11 cellular contexts compared by ENCODE assay signal in the genomic region with DNA sequence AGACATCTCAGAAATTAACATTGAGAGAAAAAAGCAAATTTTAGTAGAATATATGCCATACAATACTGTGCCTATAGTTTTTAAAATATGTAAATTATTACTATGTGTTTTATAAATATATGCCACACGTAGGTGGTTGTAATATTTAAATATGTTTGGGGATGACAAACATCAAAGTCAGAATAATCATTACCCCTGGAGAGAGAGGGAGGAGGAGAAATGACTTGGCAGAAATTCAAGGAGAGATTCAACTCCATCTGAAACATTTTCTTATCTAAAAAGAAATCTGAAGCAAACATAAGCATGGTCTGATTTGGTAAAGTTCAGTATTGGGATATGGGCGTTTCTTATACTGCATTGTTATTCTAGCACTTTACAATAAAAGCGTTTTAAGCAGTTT.
"Had no signal": no experiment of that assay in that cellular context is flagged by ENCODE, and none has a peak within 500 bp of the region (broad histone marks: within the 10 kb centered on the region; RNA-seq: fewer than 3 reads in every experiment).

No MANE protein-coding gene starts in this region.

- H3K36me3 ChIP-seq: HAP-1 had no signal

- DNase-seq: GM23248, GOT3, H7, H9, HCEC 1CT, HFFc6 had no signal

- H2AFZ ChIP-seq: GM23248, GM23338 had no signal

- ATAC-seq: GM23338, HCT116 had no signal

- H3K4me2 ChIP-seq: GM23338 had no signal

- H3K4me1 ChIP-seq: HAP-1 had no signal

- H3K9me3 ChIP-seq: HAP-1 had no signal

- H3K4me3 ChIP-seq: GM23248, GM23338, HAP-1 had no signal

- H3K9ac ChIP-seq: GM23248 had no signal

- FAIRE-seq: H1, H54 had no signal

- H3K27ac ChIP-seq: GM23248 had no signal
